In genomic region chr11:33819278-33819677, GRCh38 we compare ENCODE assay signal across 21 cellular contexts. TPM values are rescaled to one million over a fixed set of nuclear protein-coding genes. Genes with fewer than 3 reads are reported as not detected.
DNase-seq lines count a peak whose midpoint lies in the region; TF ChIP-seq lines count a peak whose summit lies in the region.
"Had no signal": no experiment of that assay in that cellular context is flagged by ENCODE, and none has a peak within 500 bp of the region (broad histone marks: within the 10 kb centered on the region; RNA-seq: fewer than 3 reads in every experiment).

No MANE protein-coding gene starts in this region.

- H3K27me3 Mint-ChIP-seq in glutamatergic neuron (ENCODE audit: unreplicated experiment), result peaks cover 3% of the 10 kb centered on the region

- no peak overlapping the region for H3K4me3 Mint-ChIP-seq in glutamatergic neuron (ENCODE audit: unreplicated experiment)
- H3K4me3 Mint-ChIP-seq: B cell; CD4-positive, alpha-beta memory T cell; CD4-positive, CD25-positive, alpha-beta regulatory T cell; CD8-positive, alpha-beta memory T cell had no signal

- no peak overlapping the region for H3K27ac Mint-ChIP-seq in glutamatergic neuron (ENCODE audit: unreplicated experiment)
- H3K27ac Mint-ChIP-seq: B cell; CD4-positive, alpha-beta memory T cell; CD4-positive, CD25-positive, alpha-beta regulatory T cell; CD8-positive, alpha-beta memory T cell had no signal

- DNase-seq in CD1c-positive myeloid dendritic cell (ENCODE audit: extremely low spot score), result peak; percentile 10
- peak in 34 of 61 donors; percentile 6 to 83 (median 34) for DNase-seq in caudate nucleus (lab: John Stamatoyannopoulos, UW)
- peak; percentile 52 for DNase-seq in putamen (ENCODE audit: low spot score)
- DNase-seq in NCI-H128 (lab: John Stamatoyannopoulos, UW; ENCODE audit: unreplicated experiment), result no peak
- no peak for DNase-seq in glutamatergic neuron
- DNase-seq: AML-193; CD4-positive, alpha-beta memory T cell; CD4-positive, CD25-positive, alpha-beta regulatory T cell; CD8-positive, alpha-beta memory T cell; COR-L47; DMS 273 treated with DMSO at 0.1 percent for 48 hours; DMS153; DMS53; DND-41; EL; GDM1 had no signal

- no peak for TF ChIP-seq CTCF in glutamatergic neuron (IDR thresholded peaks at IDR 0.05; ENCODE audit: partially characterized antibody, unreplicated experiment)

- H3K9me3 Mint-ChIP-seq in glutamatergic neuron (ENCODE audit: unreplicated experiment), result no peaks in the 10 kb centered on the region
- H3K9me3 Mint-ChIP-seq: CD4-positive, alpha-beta memory T cell; CD4-positive, CD25-positive, alpha-beta regulatory T cell; CD8-positive, alpha-beta memory T cell had no signal

- H3K36me3 Mint-ChIP-seq in glutamatergic neuron (ENCODE audit: unreplicated experiment), result no peaks in the 10 kb centered on the region
- H3K36me3 Mint-ChIP-seq: CD4-positive, alpha-beta memory T cell; CD4-positive, CD25-positive, alpha-beta regulatory T cell; CD8-positive, alpha-beta memory T cell had no signal

- H3K4me1 Mint-ChIP-seq in glutamatergic neuron (ENCODE audit: low read depth, unreplicated experiment), result no peaks in the 10 kb centered on the region
- H3K4me1 Mint-ChIP-seq: CD4-positive, alpha-beta memory T cell; CD4-positive, CD25-positive, alpha-beta regulatory T cell; CD8-positive, alpha-beta memory T cell had no signal

- no peak overlapping the region for H3K27ac ChIP-seq in caudate nucleus (ENCODE audit: low read depth, low read length)
- H3K27ac ChIP-seq: 22Rv1; A549; BLaER1 treated with 17β-estradiol and CSF1 and Interleukin-3, amounts not matched to agents 10 nM and 100 nM; C4-2B had no signal

RNA-seq across cellular contexts. Expression of gene FBXO3, which starts 45.0 kb away (rescaled TPM):
- 30.5 TPM for total RNA-seq in glutamatergic neuron (ENCODE audit: unreplicated experiment)

Comparison
In these comparisons a context has a peak if more than half of its experiments do, and no peak if none do; other contexts are left out.
1. DNase-seq: peak in CD1c-positive myeloid dendritic cell (single experiment), caudate nucleus (34 of 61) and putamen (single experiment); none in NCI-H128 (single experiment) and glutamatergic neuron (single experiment).